1 cellular context compared by ENCODE assay signal in the genomic region with DNA sequence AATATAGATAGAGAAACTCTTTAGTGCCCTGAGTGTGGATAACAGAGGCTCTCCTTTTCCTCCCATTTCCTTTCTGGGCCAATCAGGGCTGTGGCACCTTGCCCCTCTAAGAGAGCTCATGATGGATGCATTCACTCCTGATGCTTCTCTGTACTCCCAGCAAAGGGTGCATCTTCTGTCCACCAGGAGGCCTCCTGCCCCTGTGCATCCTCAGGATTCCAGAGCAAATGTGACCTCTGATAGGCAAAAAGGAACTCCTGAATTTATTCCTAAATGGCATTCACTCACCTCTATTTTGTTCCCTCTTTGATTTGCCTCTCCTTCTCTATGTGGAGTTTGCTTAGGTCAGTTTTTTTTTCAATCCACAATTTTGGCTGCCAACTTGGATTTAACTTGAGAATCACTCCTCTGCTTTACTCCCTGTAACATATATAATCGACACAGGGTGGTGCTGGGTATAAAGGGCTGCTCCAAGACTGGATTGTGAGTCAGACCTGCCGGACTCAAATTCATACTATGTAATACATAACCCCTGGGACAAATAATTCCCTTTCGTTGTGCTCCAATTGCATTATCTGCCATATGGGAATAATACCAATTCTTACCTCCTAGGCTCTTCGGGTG.
TF ChIP-seq lines count a peak whose summit lies in the region.

No MANE protein-coding gene starts in this region.

TF ChIP-seq in GM23338, 12 proteins besides CTCF, POLR2A, EP300 and RAD21 (continued from another document):
- TF ChIP-seq, protein P1, sequence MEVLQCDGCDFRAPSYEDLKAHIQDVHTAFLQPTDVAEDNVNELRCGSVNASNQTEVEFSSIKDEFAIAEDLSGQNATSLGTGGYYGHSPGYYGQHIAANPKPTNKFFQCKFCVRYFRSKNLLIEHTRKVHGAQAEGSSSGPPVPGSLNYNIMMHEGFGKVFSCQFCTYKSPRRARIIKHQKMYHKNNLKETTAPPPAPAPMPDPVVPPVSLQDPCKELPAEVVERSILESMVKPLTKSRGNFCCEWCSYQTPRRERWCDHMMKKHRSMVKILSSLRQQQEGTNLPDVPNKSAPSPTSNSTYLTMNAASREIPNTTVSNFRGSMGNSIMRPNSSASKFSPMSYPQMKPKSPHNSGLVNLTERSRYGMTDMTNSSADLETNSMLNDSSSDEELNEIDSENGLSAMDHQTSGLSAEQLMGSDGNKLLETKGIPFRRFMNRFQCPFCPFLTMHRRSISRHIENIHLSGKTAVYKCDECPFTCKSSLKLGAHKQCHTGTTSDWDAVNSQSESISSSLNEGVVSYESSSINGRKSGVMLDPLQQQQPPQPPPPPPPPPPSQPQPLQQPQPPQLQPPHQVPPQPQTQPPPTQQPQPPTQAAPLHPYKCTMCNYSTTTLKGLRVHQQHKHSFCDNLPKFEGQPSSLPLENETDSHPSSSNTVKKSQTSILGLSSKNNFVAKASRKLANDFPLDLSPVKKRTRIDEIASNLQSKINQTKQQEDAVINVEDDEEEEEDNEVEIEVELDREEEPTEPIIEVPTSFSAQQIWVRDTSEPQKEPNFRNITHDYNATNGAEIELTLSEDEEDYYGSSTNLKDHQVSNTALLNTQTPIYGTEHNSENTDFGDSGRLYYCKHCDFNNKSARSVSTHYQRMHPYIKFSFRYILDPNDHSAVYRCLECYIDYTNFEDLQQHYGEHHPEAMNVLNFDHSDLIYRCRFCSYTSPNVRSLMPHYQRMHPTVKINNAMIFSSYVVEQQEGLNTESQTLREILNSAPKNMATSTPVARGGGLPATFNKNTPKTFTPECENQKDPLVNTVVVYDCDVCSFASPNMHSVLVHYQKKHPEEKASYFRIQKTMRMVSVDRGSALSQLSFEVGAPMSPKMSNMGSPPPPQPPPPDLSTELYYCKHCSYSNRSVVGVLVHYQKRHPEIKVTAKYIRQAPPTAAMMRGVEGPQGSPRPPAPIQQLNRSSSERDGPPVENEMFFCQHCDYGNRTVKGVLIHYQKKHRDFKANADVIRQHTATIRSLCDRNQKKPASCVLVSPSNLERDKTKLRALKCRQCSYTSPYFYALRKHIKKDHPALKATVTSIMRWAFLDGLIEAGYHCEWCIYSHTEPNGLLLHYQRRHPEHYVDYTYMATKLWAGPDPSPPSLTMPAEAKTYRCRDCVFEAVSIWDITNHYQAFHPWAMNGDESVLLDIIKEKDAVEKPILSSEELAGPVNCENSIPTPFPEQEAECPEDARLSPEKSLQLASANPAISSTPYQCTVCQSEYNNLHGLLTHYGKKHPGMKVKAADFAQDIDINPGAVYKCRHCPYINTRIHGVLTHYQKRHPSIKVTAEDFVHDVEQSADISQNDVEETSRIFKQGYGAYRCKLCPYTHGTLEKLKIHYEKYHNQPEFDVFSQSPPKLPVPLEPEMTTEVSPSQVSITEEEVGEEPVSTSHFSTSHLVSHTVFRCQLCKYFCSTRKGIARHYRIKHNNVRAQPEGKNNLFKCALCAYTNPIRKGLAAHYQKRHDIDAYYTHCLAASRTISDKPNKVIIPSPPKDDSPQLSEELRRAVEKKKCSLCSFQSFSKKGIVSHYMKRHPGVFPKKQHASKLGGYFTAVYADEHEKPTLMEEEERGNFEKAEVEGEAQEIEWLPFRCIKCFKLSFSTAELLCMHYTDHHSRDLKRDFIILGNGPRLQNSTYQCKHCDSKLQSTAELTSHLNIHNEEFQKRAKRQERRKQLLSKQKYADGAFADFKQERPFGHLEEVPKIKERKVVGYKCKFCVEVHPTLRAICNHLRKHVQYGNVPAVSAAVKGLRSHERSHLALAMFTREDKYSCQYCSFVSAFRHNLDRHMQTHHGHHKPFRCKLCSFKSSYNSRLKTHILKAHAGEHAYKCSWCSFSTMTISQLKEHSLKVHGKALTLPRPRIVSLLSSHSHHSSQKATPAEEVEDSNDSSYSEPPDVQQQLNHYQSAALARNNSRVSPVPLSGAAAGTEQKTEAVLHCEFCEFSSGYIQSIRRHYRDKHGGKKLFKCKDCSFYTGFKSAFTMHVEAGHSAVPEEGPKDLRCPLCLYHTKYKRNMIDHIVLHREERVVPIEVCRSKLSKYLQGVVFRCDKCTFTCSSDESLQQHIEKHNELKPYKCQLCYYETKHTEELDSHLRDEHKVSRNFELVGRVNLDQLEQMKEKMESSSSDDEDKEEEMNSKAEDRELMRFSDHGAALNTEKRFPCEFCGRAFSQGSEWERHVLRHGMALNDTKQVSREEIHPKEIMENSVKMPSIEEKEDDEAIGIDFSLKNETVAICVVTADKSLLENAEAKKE (CRISPR knock-in tag; IDR thresholded peaks at IDR 0.05) = no peak
- TF ChIP-seq STAT1 (IDR thresholded peaks at IDR 0.05; ENCODE audit: unreplicated experiment) (no peak), EZH2phosphoT487 (IDR thresholded peaks at IDR 0.05; ENCODE audit: unreplicated experiment) (no peak), ZNF114 (CRISPR knock-in tag; IDR thresholded peaks at IDR 0.05) (no peak), ZNF331 (CRISPR knock-in tag; IDR thresholded peaks at IDR 0.05; ENCODE audit: low read depth) (no peak)
- TF ChIP-seq, protein P2, sequence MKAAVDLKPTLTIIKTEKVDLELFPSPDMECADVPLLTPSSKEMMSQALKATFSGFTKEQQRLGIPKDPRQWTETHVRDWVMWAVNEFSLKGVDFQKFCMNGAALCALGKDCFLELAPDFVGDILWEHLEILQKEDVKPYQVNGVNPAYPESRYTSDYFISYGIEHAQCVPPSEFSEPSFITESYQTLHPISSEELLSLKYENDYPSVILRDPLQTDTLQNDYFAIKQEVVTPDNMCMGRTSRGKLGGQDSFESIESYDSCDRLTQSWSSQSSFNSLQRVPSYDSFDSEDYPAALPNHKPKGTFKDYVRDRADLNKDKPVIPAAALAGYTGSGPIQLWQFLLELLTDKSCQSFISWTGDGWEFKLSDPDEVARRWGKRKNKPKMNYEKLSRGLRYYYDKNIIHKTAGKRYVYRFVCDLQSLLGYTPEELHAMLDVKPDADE (IDR thresholded peaks at IDR 0.05) = no peak
TF ChIP-seq in GM23338: peak in this region for 0.
